In genomic region chr19:19568802-19569756, GRCh38 we compare ENCODE assay signal across 12 cellular contexts. TPM values are rescaled to one million over a fixed set of nuclear protein-coding genes. Genes with fewer than 3 reads are reported as not detected.
DNase-seq lines count a peak whose midpoint lies in the region; ATAC-seq and TF ChIP-seq lines count a peak whose summit lies in the region.
"Had no signal": no experiment of that assay in that cellular context is flagged by ENCODE, and none has a peak within 500 bp of the region (broad histone marks: within the 10 kb centered on the region; RNA-seq: fewer than 3 reads in every experiment).

No MANE protein-coding gene starts in this region.

- H3K9me2 ChIP-seq in PC-3 (replicated peaks; ENCODE audit: low read length) = no peaks in the 10 kb centered on the region

- H3K27ac Mint-ChIP-seq in CD4-positive, CD25-positive, alpha-beta regulatory T cell = peak overlapping the region in 2 of 3 donors; percentile 28 to 78
- H3K27ac Mint-ChIP-seq: mesothelial cell of epicardium had no signal

- peaks cover 0 to 9% (median 3%) of the 10 kb centered on the region in 4 donors for H3K4me1 Mint-ChIP-seq in CD4-positive, CD25-positive, alpha-beta regulatory T cell

- no peak overlapping the region for H3K4me3 ChIP-seq in CD4-positive, CD25-positive, alpha-beta regulatory T cell (ENCODE audit: low read depth, low read length)
- no peak overlapping the region for H3K4me3 ChIP-seq in PC-3 (ENCODE audit: low read length)

- no peaks in the 10 kb centered on the region for H3K27me3 Mint-ChIP-seq in CD4-positive, CD25-positive, alpha-beta regulatory T cell

- H3K9me3 Mint-ChIP-seq in CD4-positive, CD25-positive, alpha-beta regulatory T cell = no peaks in the 10 kb centered on the region
- H3K9me3 Mint-ChIP-seq: mesothelial cell of epicardium had no signal

- BruUV-seq in PC-3 (replicated peaks; lab: Mats Ljungman, UMichigan) = no TSS peak

- intact Hi-C loops in PC-3 (cut with micrococcal nuclease) = no loop called here

- no peaks in the 10 kb centered on the region for H3K9me3 ChIP-seq in CD4-positive, CD25-positive, alpha-beta regulatory T cell (ENCODE audit: control insufficient read depth in 2 of 2, low read length in 2 of 2)
- no peaks in the 10 kb centered on the region for H3K9me3 ChIP-seq in PC-3 (ENCODE audit: low read length)

- H2AFZ ChIP-seq in PC-3 (ENCODE audit: low read length) = no peak overlapping the region

- H3K27ac ChIP-seq in CD4-positive, CD25-positive, alpha-beta regulatory T cell (ENCODE audit: insufficient read depth, low read length, poor library complexity, severe bottlenecking) = no peak overlapping the region
- H3K27ac ChIP-seq in PC-3 (ENCODE audit: low read length) = no peak overlapping the region

- no peaks in the 10 kb centered on the region for H3K4me1 ChIP-seq in CD4-positive, CD25-positive, alpha-beta regulatory T cell (ENCODE audit: control insufficient read depth, insufficient read depth, low read length, poor library complexity, severe bottlenecking)
- no peaks in the 10 kb centered on the region for H3K4me1 ChIP-seq in PC-3 (ENCODE audit: insufficient read depth, low read length)

- POLR2A ChIA-PET in PC-3 (lab: Charles Lee; ENCODE audit: unreplicated experiment) = interaction anchor here (0.6 kb wide), 1 partner anchor 237 kb away, joined by 17 read pairs; no protein-coding TSS in a partner anchor

- no peaks in the 10 kb centered on the region for H4K20me1 ChIP-seq in PC-3 (ENCODE audit: low read length)

- H3K27me3 ChIP-seq in CD4-positive, CD25-positive, alpha-beta regulatory T cell (ENCODE audit: control insufficient read depth, insufficient read depth, low read length) = no peaks in the 10 kb centered on the region
- H3K27me3 ChIP-seq in PC-3 (ENCODE audit: low read length) = no peaks in the 10 kb centered on the region

- H3F3A ChIP-seq in PC-3 (ENCODE audit: low read length, unreplicated experiment) = no peaks in the 10 kb centered on the region

- H3K9ac ChIP-seq in PC-3 (ENCODE audit: low read length) = no peak overlapping the region

- no peak overlapping the region for H3K4me2 ChIP-seq in PC-3 (ENCODE audit: low read length)

- TF ChIP-seq CTCF in PC-3 (conservative IDR thresholded peaks at IDR 0.05; ENCODE audit: low read depth, low read length) = no peak

- DNase-seq in CD4-positive, CD25-positive, alpha-beta regulatory T cell = no peak
- DNase-seq in PC-3 (peak; percentile 46), dedifferentiated amniotic fluid mesenchymal stem cell (ENCODE audit: extremely low spot score) (peak; percentile 44), NCI-H69 (lab: John Stamatoyannopoulos, UW) (no peak), NCI-H187 treated with DMSO at 0.1 percent for 48 hours (lab: John Stamatoyannopoulos, UW) (no peak)
- DNase-seq: MV-4-11; NCI-H2227 treated with DMSO at 0.1 percent for 48 hours; OCI-M1; stimulated activated naive CD4-positive, alpha-beta T cell; T-helper 1 cell had no signal

- no peak for ATAC-seq in CD4-positive, CD25-positive, alpha-beta regulatory T cell (ENCODE audit: low read depth in 2 of 2)
- ATAC-seq in PC-3 (peak; percentile 58), GM21737 (IDR thresholded peaks at IDR 0.05; ENCODE audit: unreplicated experiment) (no peak)

- peaks cover 54% of the 10 kb centered on the region for H3K36me3 ChIP-seq in CD4-positive, CD25-positive, alpha-beta regulatory T cell (ENCODE audit: control insufficient read depth, insufficient read depth, low read length)
- H3K36me3 ChIP-seq in PC-3 (ENCODE audit: low read depth, low read length) = peaks cover 9% of the 10 kb centered on the region

- H3K79me2 ChIP-seq in PC-3 (ENCODE audit: low read length) = no peaks in the 10 kb centered on the region

- CTCF ChIA-PET in PC-3 (lab: Charles Lee) = no interaction called here

- H3K4me3 Mint-ChIP-seq in CD4-positive, CD25-positive, alpha-beta regulatory T cell = no peak overlapping the region
- H3K4me3 Mint-ChIP-seq: mesothelial cell of epicardium had no signal

- H3K36me3 Mint-ChIP-seq in CD4-positive, CD25-positive, alpha-beta regulatory T cell = peaks cover 36% of the 10 kb centered on the region

RNA-seq across cellular contexts. Expression of gene CILP2, which starts 31.0 kb away (rescaled TPM):
- total RNA-seq in CD4-positive, CD25-positive, alpha-beta regulatory T cell = 0.42 TPM
- polyA plus RNA-seq in CD4-positive, CD25-positive, alpha-beta regulatory T cell = under 1 TPM in 3 of 4 donors, not detected in 1; 0.09 to 0.42 (median 0.21) TPM
- total RNA-seq in PC-3 (2014; rRNA removed) = 2.0 and 2.5 TPM in 2 replicates

RNA-seq across cellular contexts. Expression of gene YJEFN3, which starts 40.4 kb away (rescaled TPM):
- 6.6 TPM for total RNA-seq in CD4-positive, CD25-positive, alpha-beta regulatory T cell
- polyA plus RNA-seq in CD4-positive, CD25-positive, alpha-beta regulatory T cell = not detected
- total RNA-seq in PC-3 (2014; rRNA removed) = 6.5 and 8.1 TPM in 2 replicates

RNA-seq across cellular contexts. Expression of gene PBX4, which starts 49.4 kb away (rescaled TPM):
- 85.3 TPM for total RNA-seq in CD4-positive, CD25-positive, alpha-beta regulatory T cell
- polyA plus RNA-seq in CD4-positive, CD25-positive, alpha-beta regulatory T cell = 1 to 10 TPM; 4.1 to 7.2 (median 5.9) TPM
- total RNA-seq in PC-3 (2014; rRNA removed) = 6.9 TPM in 2 replicates

RNA-seq across cellular contexts. Expression of gene NDUFA13, which starts 53.1 kb away (rescaled TPM):
- total RNA-seq in CD4-positive, CD25-positive, alpha-beta regulatory T cell = 196 TPM
- polyA plus RNA-seq in CD4-positive, CD25-positive, alpha-beta regulatory T cell = 100 to 1,000 TPM; 358 to 453 (median 400) TPM
- 380 and 481 TPM in 2 replicates for total RNA-seq in PC-3 (2014; rRNA removed)

RNA-seq across cellular contexts. Expression of gene TSSK6, which starts 53.7 kb away (rescaled TPM):
- total RNA-seq in CD4-positive, CD25-positive, alpha-beta regulatory T cell = 6.2 TPM
- 1 to 10 TPM; 1.6 to 3.0 (median 1.8) TPM for polyA plus RNA-seq in CD4-positive, CD25-positive, alpha-beta regulatory T cell
- total RNA-seq in PC-3 (2014; rRNA removed) = 4.5 and 4.9 TPM in 2 replicates

Comparison
In these comparisons a context has a peak if more than half of its experiments do, and no peak if none do; other contexts are left out.
1. DNase-seq: peak in PC-3 (single experiment) and dedifferentiated amniotic fluid mesenchymal stem cell (single experiment); none in CD4-positive, CD25-positive, alpha-beta regulatory T cell (0 of 3), NCI-H69 (single experiment) and NCI-H187 treated with DMSO at 0.1 percent for 48 hours (single experiment).
2. RNA of gene PBX4, which starts 49.4 kb away (total RNA-seq): 85.3 TPM in CD4-positive, CD25-positive, alpha-beta regulatory T cell (single experiment); 6.9 TPM in PC-3; every median in the first group is over 10 times any median in the second.